Comparison of ENCODE assay signal across 10 cellular contexts in genomic region chr12:106276032-106276728, GRCh38. TPM values are rescaled to one million over a fixed set of nuclear protein-coding genes. Genes with fewer than 3 reads are reported as not detected.
DNase-seq lines count a peak whose midpoint lies in the region; ATAC-seq lines count a peak whose summit lies in the region.
"Had no signal": no experiment of that assay in that cellular context is flagged by ENCODE, and none has a peak within 500 bp of the region (broad histone marks: within the 10 kb centered on the region; RNA-seq: fewer than 3 reads in every experiment).

No MANE protein-coding gene starts in this region.

- no peaks in the 10 kb centered on the region for H3K27me3 ChIP-seq in SJCRH30

- no peak overlapping the region for H3K27ac ChIP-seq in SJCRH30

- H3K36me3 ChIP-seq in SJCRH30: no peaks in the 10 kb centered on the region

- ATAC-seq in GM19324 (IDR thresholded peaks at IDR 0.05; ENCODE audit: low FRiP score, unreplicated experiment): peak; percentile 56
- peak; percentile 64 for ATAC-seq in HG02678 (IDR thresholded peaks at IDR 0.05; ENCODE audit: unreplicated experiment)
- peak; percentile 80 for ATAC-seq in HG03439 (IDR thresholded peaks at IDR 0.05; ENCODE audit: unreplicated experiment)
- ATAC-seq: natural killer cell treated with Interleukin-12 subunit alpha and Interleukin-12 subunit beta and Interleukin-15 and Interleukin-18, amount 100 ng/mL, for 72 hours had no signal

- no peak overlapping the region for H3K4me3 ChIP-seq in SJCRH30

- peak; percentile 19 for DNase-seq in CD1c-positive myeloid dendritic cell (ENCODE audit: extremely low spot score)
- DNase-seq in NCI-H1105 treated with DMSO at 0.1 percent for 48 hours (lab: John Stamatoyannopoulos, UW): no peak
- DNase-seq in SJCRH30: no peak
- DNase-seq in stimulated activated CD8-positive, alpha-beta memory T cell treated with anti-CD3 and anti-CD28 coated beads, Interleukin-4, amount 100 ng/mL, for 48 hours: no peak
- DNase-seq in NCI-H82 treated with DMSO at 0.1 percent for 48 hours (lab: John Stamatoyannopoulos, UW; ENCODE audit: unreplicated experiment): no peak
- DNase-seq: T1000 had no signal

- no peaks in the 10 kb centered on the region for H3K9me3 ChIP-seq in SJCRH30 (replicated peaks)

- H3K4me1 ChIP-seq in SJCRH30: peaks cover 7% of the 10 kb centered on the region; the same call in 1 of the 2 replicates

RNA-seq across cellular contexts. Expression of gene TCP11L2, which starts 26.4 kb away (rescaled TPM):
- 0.25 and 0.30 TPM in 2 replicates for total RNA-seq in SJCRH30 (2014; rRNA removed; shearing (Covaris generic))

RNA-seq across cellular contexts. Expression of gene CKAP4, which starts 28.4 kb away (rescaled TPM):
- 47.8 and 50.7 TPM in 2 replicates for total RNA-seq in SJCRH30 (2014; rRNA removed; shearing (Covaris generic))
